ENCODE assay signal across 15 cellular contexts in the genomic region with DNA sequence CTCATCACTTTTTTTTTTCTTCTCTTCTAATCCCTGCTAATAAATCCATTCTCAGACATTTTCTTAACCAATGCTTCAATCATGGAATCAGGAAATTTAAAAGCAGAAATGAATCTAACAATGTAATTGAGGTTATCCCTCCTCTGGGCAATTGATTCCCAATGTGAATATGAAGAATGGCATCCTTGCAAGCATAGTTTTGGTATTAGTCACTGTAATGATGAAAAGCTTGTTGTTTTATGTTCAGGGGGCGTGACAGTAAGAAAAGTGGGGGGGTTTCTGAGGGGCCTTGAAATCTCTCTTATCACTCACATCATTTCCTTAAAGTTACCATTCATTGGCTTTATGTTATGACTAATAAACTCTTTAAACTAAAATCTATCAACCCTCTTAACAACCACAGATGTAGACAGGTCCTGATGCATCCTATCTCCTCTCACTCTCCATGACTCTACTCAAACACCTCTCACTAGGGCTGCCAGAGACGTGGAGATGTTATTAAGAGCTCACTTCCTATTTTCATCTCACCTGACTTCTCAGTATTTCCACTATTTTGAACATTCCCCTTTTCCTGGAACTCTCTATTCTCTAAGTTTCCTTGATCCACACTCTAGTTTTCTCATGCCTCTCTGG.
A peak's percentile ranks its signal among the peaks of the same experiment; 100 is the strongest.
DNase-seq lines count a peak whose midpoint lies in the region; ATAC-seq and TF ChIP-seq lines count a peak whose summit lies in the region.
"Had no signal": no experiment of that assay in that cellular context is flagged by ENCODE, and none has a peak within 500 bp of the region (broad histone marks: within the 10 kb centered on the region; RNA-seq: fewer than 3 reads in every experiment).

No MANE protein-coding gene starts in this region.

- H2AFZ ChIP-seq in GM23248: no peak overlapping the region

- no peak overlapping the region for H3K27ac ChIP-seq in GM23248
- H3K27ac ChIP-seq in RWPE2 (ENCODE audit: poor library complexity, severe bottlenecking): peak overlapping the region; percentile 72
- H3K27ac ChIP-seq: skin epidermis, suprapubic skin had no signal

- no peaks in the 10 kb centered on the region for H3K9me3 ChIP-seq in GM23248 (ENCODE audit: low read depth)
- no peaks in the 10 kb centered on the region for H3K9me3 ChIP-seq in RWPE2 (ENCODE audit: severe bottlenecking)
- H3K9me3 ChIP-seq: suprapubic skin had no signal

- ATAC-seq in RWPE2 (ENCODE audit: low read depth): peak; percentile 43; the same call in 2 of the 3 replicates
- ATAC-seq in GM21619 (IDR thresholded peaks at IDR 0.05; ENCODE audit: unreplicated experiment): no peak
- ATAC-seq: left colon had no signal

- H3K4me3 ChIP-seq in GM23248 (no peak overlapping the region), RWPE2 (ENCODE audit: severe bottlenecking) (no peak overlapping the region)
- H3K4me3 ChIP-seq: skin epidermis, suprapubic skin had no signal

- in situ Hi-C loops in GM23248 (cut with MboI): no loop called here

- no peak overlapping the region for H3K9ac ChIP-seq in GM23248

- 0 out of 2 replicates have a peak, but pooled peaks cover 11% of the 10 kb centered on the region for H3F3A ChIP-seq in GM23248 (ENCODE audit: insufficient read depth)

- DNase-seq in GM23248 (peak; percentile 36), RWPE2 (ENCODE audit: low spot score) (no peak), fibroblast of gingiva (ENCODE audit: low read depth) (peak; percentile 8), pulmonary artery endothelial cell (ENCODE audit: low read depth, low spot score) (peak; percentile 37), dedifferentiated amniotic fluid mesenchymal stem cell (ENCODE audit: extremely low spot score) (no peak), OCI-M2 (lab: John Stamatoyannopoulos, UW; ENCODE audit: unreplicated experiment) (no peak)
- no peak for DNase-seq in effector CD4-positive, alpha-beta T cell
- DNase-seq: activated CD4-positive, alpha-beta memory T cell treated with anti-CD3 and anti-CD28 coated beads for 36 hours; activated effector memory CD4-positive, alpha-beta T cell treated with anti-CD3 and anti-CD28 coated beads, Interleukin-2, amount 50 U/mL, for 16 hours; CD4-positive, alpha-beta memory T cell; left colon; MM.1S had no signal

- H3K9me2 ChIP-seq in GM23248 (ENCODE audit: insufficient read depth): no peaks in the 10 kb centered on the region

- H3K79me2 ChIP-seq in GM23248 (ENCODE audit: insufficient read depth): no peaks in the 10 kb centered on the region

- no peaks in the 10 kb centered on the region for H4K20me1 ChIP-seq in GM23248 (ENCODE audit: insufficient read depth)

- no peak for TF ChIP-seq CTCF in RWPE2 (IDR thresholded peaks at IDR 0.05; ENCODE audit: poor library complexity, severe bottlenecking)

- 7 to 8% methylated on average over 2 of the region's 2 CpGs for WGBS in GM23248 (ENCODE audit: low coverage in 1 of 2, low lambda C conversion rate in 2 of 2, missing lambda C conversion rate in 2 of 2), 2 experiments

- H3K36me3 ChIP-seq in GM23248 (ENCODE audit: low read depth) (no peaks in the 10 kb centered on the region), RWPE2 (ENCODE audit: low read depth) (no peaks in the 10 kb centered on the region)
- H3K36me3 ChIP-seq: suprapubic skin had no signal

- H3K4me1 ChIP-seq in GM23248 (ENCODE audit: insufficient read depth) (peaks cover 25% of the 10 kb centered on the region), RWPE2 (ENCODE audit: insufficient read depth, poor library complexity, severe bottlenecking) (peaks cover 24% of the 10 kb centered on the region)
- H3K4me1 ChIP-seq: suprapubic skin had no signal

- H3K4me2 ChIP-seq in GM23248 (ENCODE audit: unreplicated experiment): peak overlapping the region; percentile 5

- no peaks in the 10 kb centered on the region for H3K27me3 ChIP-seq in GM23248 (replicated peaks; ENCODE audit: insufficient read depth)
- H3K27me3 ChIP-seq in RWPE2 (ENCODE audit: insufficient read depth, poor library complexity, severe bottlenecking): no peaks in the 10 kb centered on the region
- H3K27me3 ChIP-seq: suprapubic skin had no signal

Comparison
In these comparisons a context has a peak if more than half of its experiments do, and no peak if none do; other contexts are left out.
1. DNase-seq: peak in GM23248 (single experiment), fibroblast of gingiva (single experiment) and pulmonary artery endothelial cell (single experiment); none in RWPE2 (single experiment), dedifferentiated amniotic fluid mesenchymal stem cell (single experiment), OCI-M2 (single experiment) and effector CD4-positive, alpha-beta T cell (single experiment).